Comparison of ENCODE assay signal across 8 cellular contexts in the genomic region with DNA sequence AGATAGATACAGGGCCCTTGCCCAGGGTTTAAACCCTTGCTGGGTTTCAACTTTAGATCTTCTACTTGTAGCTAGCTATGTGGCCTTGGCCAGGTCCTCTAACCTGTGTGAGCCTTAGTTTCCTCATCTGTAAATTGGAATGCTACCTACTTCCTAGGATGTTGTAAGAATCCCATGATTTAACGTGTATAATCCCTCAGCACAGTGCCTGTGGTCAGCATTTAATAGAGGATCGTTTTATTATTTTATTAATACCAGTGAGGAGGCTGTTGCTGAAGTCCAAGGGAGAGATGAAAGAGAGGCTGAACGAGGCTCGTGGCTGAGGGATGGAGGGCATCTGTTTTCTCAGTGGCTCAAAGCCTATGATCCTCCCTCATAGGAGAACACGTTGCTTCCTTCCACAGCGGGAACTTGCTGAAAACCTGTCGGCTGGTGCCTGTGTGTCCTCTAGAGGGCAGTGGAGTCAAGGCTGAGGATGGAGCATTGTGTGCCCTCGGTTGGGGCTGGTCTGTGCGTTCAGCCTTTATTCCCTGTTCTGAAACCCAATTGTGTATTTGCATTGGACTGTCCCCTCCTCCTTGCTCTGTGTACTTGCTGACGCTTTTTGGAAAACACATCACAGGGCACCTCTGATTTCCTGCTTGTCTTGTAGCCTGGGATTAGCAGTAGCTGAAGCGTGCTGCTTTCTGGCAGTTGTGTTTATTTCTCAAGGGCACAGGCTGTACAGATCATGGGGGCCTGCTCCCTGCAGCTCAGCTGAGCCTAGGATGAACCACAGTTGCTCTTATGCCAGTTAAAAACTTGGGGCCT.
DNase-seq lines count a peak whose midpoint lies in the region; ATAC-seq and TF ChIP-seq lines count a peak whose summit lies in the region.
"Not testable (repeated sequence)": the region's sequence is repeated elsewhere in the genome, so short reads cannot be mapped to it uniquely, and the experiment has no call there.

No MANE protein-coding gene starts in this region.

- H3K27me3 Mint-ChIP-seq in GM23338 (ENCODE audit: insufficient read depth, low read depth, poor library complexity); activated CD4-positive, alpha-beta T cell treated with anti-CD3 and anti-CD28 coated beads, Interleukin-2, amount 10 ng/mL, durations not matched to agents 24 days and 14 days: not testable (repeated sequence)

- not testable (repeated sequence) for H2AFZ ChIP-seq in GM23338

- not testable (repeated sequence) for H3K4me2 ChIP-seq in GM23338

- TF ChIP-seq POLR2A in adrenal gland (IDR thresholded peaks at IDR 0.05); ovary (IDR thresholded peaks at IDR 0.05): not testable (repeated sequence)

- not testable (repeated sequence) for H3F3A ChIP-seq in GM23338 (replicated peaks; ENCODE audit: low read depth)

- TF ChIP-seq EP300 in ovary (IDR thresholded peaks at IDR 0.05): not testable (repeated sequence)

- intact Hi-C loops in activated CD4-positive, alpha-beta T cell treated with anti-CD3 and anti-CD28 coated beads, Interleukin-2, amount 10 ng/mL, durations not matched to agents 24 days and 14 days (cut with micrococcal nuclease); adrenal gland (cut with DNase I); Right ventricle myocardium inferior (cut with DNase I); ovary (cut with DNase I); upper lobe of right lung (cut with DNase I): not testable (repeated sequence)

- H3K9me3 Mint-ChIP-seq in GM23338; activated CD4-positive, alpha-beta T cell treated with anti-CD3 and anti-CD28 coated beads, Interleukin-2, amount 10 ng/mL, durations not matched to agents 24 days and 14 days: not testable (repeated sequence)

- H4K20me1 ChIP-seq in GM23338 (replicated peaks; ENCODE audit: insufficient read depth): not testable (repeated sequence)

- DNase-seq in GM23338 (ENCODE audit: low spot score); Right ventricle myocardium inferior (ENCODE audit: missing footprints); upper lobe of right lung: not testable (repeated sequence)
- peak; percentile 83 for DNase-seq in activated CD4-positive, alpha-beta T cell treated with anti-CD3 and anti-CD28 coated beads, Interleukin-2, amount 10 ng/mL, durations not matched to agents 24 days and 14 days
- DNase-seq in adrenal gland: peak; percentile 28 to 66 (median 37)
- DNase-seq in ovary: peak; percentile 41 to 62 (median 52)

- peak in 1 of 2 experiments; percentile 44; a peak in 2 of 4 replicates for TF ChIP-seq CTCF in GM23338 (conservative IDR thresholded peaks at IDR 0.05; ENCODE audit: low read depth in 2 of 2)
- TF ChIP-seq CTCF in adrenal gland (IDR thresholded peaks at IDR 0.05): peak in 1 of 6 experiments; percentile 41
- TF ChIP-seq CTCF in ovary (IDR thresholded peaks at IDR 0.05): peak in 1 of 3 donors; percentile 18
- peak; percentile 38 for TF ChIP-seq CTCF in upper lobe of right lung (IDR thresholded peaks at IDR 0.05)

- H3K9me2 ChIP-seq in GM23338 (ENCODE audit: insufficient read depth): not testable (repeated sequence)

- H3K36me3 ChIP-seq in GM23338 (ENCODE audit: insufficient read depth); adrenal gland (replicated peaks in 1 of 2); ovary; upper lobe of right lung: not testable (repeated sequence)

- not testable (repeated sequence) for H3K4me3 Mint-ChIP-seq in GM23338; activated CD4-positive, alpha-beta T cell treated with anti-CD3 and anti-CD28 coated beads, Interleukin-2, amount 10 ng/mL, durations not matched to agents 24 days and 14 days

- H3K27me3 ChIP-seq in GM23338 (ENCODE audit: insufficient read depth); adrenal gland; ovary; upper lobe of right lung: not testable (repeated sequence)

- ATAC-seq in GM18868 (IDR thresholded peaks at IDR 0.05; ENCODE audit: unreplicated experiment) (peak; percentile 87), GM23338 (peak; percentile 99), HG03354 (IDR thresholded peaks at IDR 0.05; ENCODE audit: poor library complexity, severe bottlenecking, unreplicated experiment) (peak; percentile 84), Right ventricle myocardium inferior (peak; percentile 82), upper lobe of right lung (peak; percentile 95)

- H3K9me3 ChIP-seq in adrenal gland (replicated peaks in 1 of 3); ovary; upper lobe of right lung: not testable (repeated sequence)

- not testable (repeated sequence) for H3K27ac Mint-ChIP-seq in GM23338; activated CD4-positive, alpha-beta T cell treated with anti-CD3 and anti-CD28 coated beads, Interleukin-2, amount 10 ng/mL, durations not matched to agents 24 days and 14 days

- H3K4me3 ChIP-seq in GM23338, adrenal gland, ovary, upper lobe of right lung: not testable (repeated sequence)

- H3K79me2 ChIP-seq in GM23338 (replicated peaks; ENCODE audit: insufficient read depth): not testable (repeated sequence)

- H3K36me3 Mint-ChIP-seq in GM23338 (ENCODE audit: low read depth); activated CD4-positive, alpha-beta T cell treated with anti-CD3 and anti-CD28 coated beads, Interleukin-2, amount 10 ng/mL, durations not matched to agents 24 days and 14 days (ENCODE audit: low read depth): not testable (repeated sequence)

- H3K4me1 Mint-ChIP-seq in GM23338; activated CD4-positive, alpha-beta T cell treated with anti-CD3 and anti-CD28 coated beads, Interleukin-2, amount 10 ng/mL, durations not matched to agents 24 days and 14 days: not testable (repeated sequence)

- not testable (repeated sequence) for H3K27ac ChIP-seq in GM23338 (ENCODE audit: low read depth); adrenal gland; upper lobe of right lung
- H3K27ac ChIP-seq in ovary: peak overlapping the region in 1 of 2 donors; percentile 42

- 11 to 40% (median 28%) methylated on average over 1 to 6 of the region's 11 CpGs; no CpG with 5 or more reads in 1 of the 4 donors for WGBS in adrenal gland, 4 donors
- 7 to 46% (median 23%) methylated on average over 2 to 5 of the region's 11 CpGs for whole genome bisulfite sequencing in ovary, 3 donors

- not testable (repeated sequence) for H3K4me1 ChIP-seq in GM23338 (ENCODE audit: insufficient read depth); adrenal gland (replicated peaks in 1 of 2); ovary (ENCODE audit: insufficient read depth); upper lobe of right lung
